In the genomic region with DNA sequence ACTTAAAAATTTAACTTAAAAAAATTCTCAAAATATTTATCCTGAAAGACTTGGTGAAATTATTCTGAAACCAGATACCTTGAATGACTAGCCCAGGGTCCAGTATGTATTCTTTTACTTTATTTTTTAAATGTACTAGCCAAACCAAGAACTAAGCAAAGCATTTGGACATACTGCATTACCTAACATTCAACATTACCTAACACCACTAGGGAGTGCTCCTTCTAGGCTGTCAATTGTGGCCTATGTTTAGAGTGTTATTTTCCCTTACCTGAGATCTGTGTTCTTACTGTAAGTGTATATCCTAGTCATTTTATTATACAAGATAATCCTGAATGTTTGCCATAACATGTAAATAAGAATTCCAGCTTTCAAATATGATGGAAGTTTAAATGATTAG, we compare ENCODE assay signal across 1 cellular context.
TF ChIP-seq lines count a peak whose summit lies in the region.

No MANE protein-coding gene starts in this region.

TF ChIP-seq in SK-N-SH, 30 proteins besides CTCF, POLR2A, EP300 and RAD21 (continued from another document):
- TF ChIP-seq, protein P1, sequence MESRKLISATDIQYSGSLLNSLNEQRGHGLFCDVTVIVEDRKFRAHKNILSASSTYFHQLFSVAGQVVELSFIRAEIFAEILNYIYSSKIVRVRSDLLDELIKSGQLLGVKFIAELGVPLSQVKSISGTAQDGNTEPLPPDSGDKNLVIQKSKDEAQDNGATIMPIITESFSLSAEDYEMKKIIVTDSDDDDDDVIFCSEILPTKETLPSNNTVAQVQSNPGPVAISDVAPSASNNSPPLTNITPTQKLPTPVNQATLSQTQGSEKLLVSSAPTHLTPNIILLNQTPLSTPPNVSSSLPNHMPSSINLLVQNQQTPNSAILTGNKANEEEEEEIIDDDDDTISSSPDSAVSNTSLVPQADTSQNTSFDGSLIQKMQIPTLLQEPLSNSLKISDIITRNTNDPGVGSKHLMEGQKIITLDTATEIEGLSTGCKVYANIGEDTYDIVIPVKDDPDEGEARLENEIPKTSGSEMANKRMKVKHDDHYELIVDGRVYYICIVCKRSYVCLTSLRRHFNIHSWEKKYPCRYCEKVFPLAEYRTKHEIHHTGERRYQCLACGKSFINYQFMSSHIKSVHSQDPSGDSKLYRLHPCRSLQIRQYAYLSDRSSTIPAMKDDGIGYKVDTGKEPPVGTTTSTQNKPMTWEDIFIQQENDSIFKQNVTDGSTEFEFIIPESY (IDR thresholded peaks at IDR 0.05; ENCODE audit: borderline replicate concordance, low read depth), result no peak
- no peak for TF ChIP-seq ELF1 (IDR thresholded peaks at IDR 0.05)
- TF ChIP-seq FOXJ3 (CRISPR knock-in tag; IDR thresholded peaks at IDR 0.05), result no peak
- TF ChIP-seq POLR2AphosphoS5 (IDR thresholded peaks at IDR 0.05; ENCODE audit: low read depth, low read length), result no peak
- no peak for TF ChIP-seq MEF2A (IDR thresholded peaks at IDR 0.05; ENCODE audit: borderline replicate concordance, low read depth)
